ENCODE assay signal across 28 cellular contexts in genomic region chr2:226337941-226338605, GRCh38.
DNase-seq lines count a peak whose midpoint lies in the region; FAIRE-seq and TF ChIP-seq lines count a peak whose summit lies in the region.
"Had no signal": no experiment of that assay in that cellular context is flagged by ENCODE, and none has a peak within 500 bp of the region (broad histone marks: within the 10 kb centered on the region; RNA-seq: fewer than 3 reads in every experiment).

No MANE protein-coding gene starts in this region.

- peak overlapping the region; percentile 85 for H3K27ac Mint-ChIP-seq in astrocyte (ENCODE audit: unreplicated experiment)
- H3K27ac Mint-ChIP-seq: activated naive CD4-positive, alpha-beta T cell treated with anti-CD3 and anti-CD28 coated beads, Interleukin-2, amount 50 U/mL, for 72 hours; activated T-helper 17 cell treated with anti-CD3 and anti-CD28 coated beads, Interleukin-2, amount 50 U/mL, for 72 hours; CD14-positive monocyte; naive thymus-derived CD4-positive, alpha-beta T cell; stimulated activated naive B cell treated with anti-CD40 and anti-IgM and Interleukin-4, amounts not matched to agents 10 μg/mL and 1 μg/mL and 100 μg/mL, for 72 hours; T-cell had no signal

- H3K9ac ChIP-seq in astrocyte (ENCODE audit: low read length) (no peak overlapping the region), smooth muscle cell (ENCODE audit: low read depth) (no peak overlapping the region)
- H3K9ac ChIP-seq: GM23248 had no signal

- H2AFZ ChIP-seq in astrocyte (ENCODE audit: low read depth, low read length) (no peak overlapping the region), smooth muscle cell (ENCODE audit: low read depth) (peak overlapping the region; percentile 13)
- H2AFZ ChIP-seq: GM23248 had no signal

- H3K27ac ChIP-seq in astrocyte (ENCODE audit: low read depth, low read length) (no peak overlapping the region), left ventricle myocardium inferior (replicated peaks) (peak overlapping the region; percentile 41), smooth muscle cell (ENCODE audit: low read depth) (peak overlapping the region; percentile 60)
- H3K27ac ChIP-seq: GM23248, Peyer's patch, SJCRH30, spleen, thoracic aorta had no signal

- no peaks in the 10 kb centered on the region for H4K20me1 ChIP-seq in astrocyte (ENCODE audit: insufficient read depth, low read length)
- no peaks in the 10 kb centered on the region for H4K20me1 ChIP-seq in smooth muscle cell (ENCODE audit: low read depth)

- no peaks in the 10 kb centered on the region for H3K27me3 ChIP-seq in astrocyte (ENCODE audit: insufficient read depth, low read length)
- H3K27me3 ChIP-seq in left ventricle myocardium inferior (ENCODE audit: low read depth), result no peaks in the 10 kb centered on the region
- no peaks in the 10 kb centered on the region for H3K27me3 ChIP-seq in smooth muscle cell (ENCODE audit: low read depth)
- H3K27me3 ChIP-seq: Peyer's patch, SJCRH30 had no signal

- H3K9me3 Mint-ChIP-seq in astrocyte (ENCODE audit: unreplicated experiment), result no peaks in the 10 kb centered on the region
- H3K9me3 Mint-ChIP-seq: activated naive CD4-positive, alpha-beta T cell treated with anti-CD3 and anti-CD28 coated beads, Interleukin-2, amount 50 U/mL, for 72 hours; activated T-helper 17 cell treated with anti-CD3 and anti-CD28 coated beads, Interleukin-2, amount 50 U/mL, for 72 hours; naive thymus-derived CD4-positive, alpha-beta T cell; stimulated activated naive B cell treated with anti-CD40 and anti-IgM and Interleukin-4, amounts not matched to agents 10 μg/mL and 1 μg/mL and 100 μg/mL, for 72 hours; T-cell had no signal

- no peaks in the 10 kb centered on the region for H3F3A ChIP-seq in smooth muscle cell (ENCODE audit: low read depth)

- H3K4me1 ChIP-seq in astrocyte (ENCODE audit: insufficient read depth, low read length) (peaks cover 2% of the 10 kb centered on the region), left ventricle myocardium inferior (no peaks in the 10 kb centered on the region), smooth muscle cell (ENCODE audit: low read depth) (no peaks in the 10 kb centered on the region)
- H3K4me1 ChIP-seq: Peyer's patch, spleen had no signal

- no peak overlapping the region for H3K4me3 Mint-ChIP-seq in astrocyte (ENCODE audit: unreplicated experiment)
- H3K4me3 Mint-ChIP-seq: activated T-helper 17 cell treated with anti-CD3 and anti-CD28 coated beads, Interleukin-2, amount 50 U/mL, for 72 hours; naive thymus-derived CD4-positive, alpha-beta T cell; stimulated activated naive B cell treated with anti-CD40 and anti-IgM and Interleukin-4, amounts not matched to agents 10 μg/mL and 1 μg/mL and 100 μg/mL, for 72 hours; T-cell had no signal

- DNase-seq in GM04504 (ENCODE audit: low read depth), result peak; percentile 26
- DNase-seq in astrocyte (ENCODE audit: low read depth), result peak; percentile 26
- DNase-seq in left ventricle myocardium inferior, result no peak
- no peak for DNase-seq in smooth muscle cell (lab: John Stamatoyannopoulos, UW; ENCODE audit: unreplicated experiment)
- no peak for DNase-seq in stimulated activated CD4-positive, alpha-beta T cell treated with anti-CD3 and anti-CD28 coated beads, Interleukin-2, amount 100 ng/mL, for 24 hours
- DNase-seq in activated CD4-positive, alpha-beta T cell treated with anti-CD3 and anti-CD28 coated beads for 48 hours, result no peak
- DNase-seq in SW 1271 (lab: John Stamatoyannopoulos, UW), result no peak
- DNase-seq: activated CD4-positive, alpha-beta T cell treated with anti-CD3 and anti-CD28 coated beads, Interleukin-2, amount 50 U/mL, for 48 hours; activated CD4-positive, CD25-positive, alpha-beta regulatory T cell; activated CD8-positive, alpha-beta memory T cell treated with anti-CD3 and anti-CD28 coated beads, Interleukin-2, amount 50 U/mL, for 48 hours; KBM-7; MM.1S; naive thymus-derived CD4-positive, alpha-beta T cell; NCI-H1436 treated with DMSO at 0.1 percent for 48 hours; NCI-H524; Peyer's patch; SJCRH30; spleen; stimulated activated CD4-positive, alpha-beta T cell treated with anti-CD3 and anti-CD28 coated beads, Interleukin-4, amount 100 ng/mL, for 1 hour; stimulated activated naive B cell treated with anti-CD40 and anti-IgM and Interleukin-4, amounts not matched to agents 10 μg/mL and 1 μg/mL and 100 μg/mL, for 72 hours; T-cell had no signal

- no peaks in the 10 kb centered on the region for H3K27me3 Mint-ChIP-seq in astrocyte (ENCODE audit: low read depth, unreplicated experiment)
- H3K27me3 Mint-ChIP-seq: activated T-helper 17 cell treated with anti-CD3 and anti-CD28 coated beads, Interleukin-2, amount 50 U/mL, for 72 hours; stimulated activated naive B cell treated with anti-CD40 and anti-IgM and Interleukin-4, amounts not matched to agents 10 μg/mL and 1 μg/mL and 100 μg/mL, for 72 hours; T-cell had no signal

- no peaks in the 10 kb centered on the region for H3K36me3 Mint-ChIP-seq in astrocyte (ENCODE audit: low read depth, unreplicated experiment)
- H3K36me3 Mint-ChIP-seq: activated naive CD4-positive, alpha-beta T cell treated with anti-CD3 and anti-CD28 coated beads, Interleukin-2, amount 50 U/mL, for 72 hours; CD14-positive monocyte; naive thymus-derived CD4-positive, alpha-beta T cell; stimulated activated naive B cell treated with anti-CD40 and anti-IgM and Interleukin-4, amounts not matched to agents 10 μg/mL and 1 μg/mL and 100 μg/mL, for 72 hours; T-cell had no signal

- H3K36me3 ChIP-seq in astrocyte (ENCODE audit: insufficient read depth, low read length) (no peaks in the 10 kb centered on the region), left ventricle myocardium inferior (no peaks in the 10 kb centered on the region), smooth muscle cell (ENCODE audit: low read depth) (no peaks in the 10 kb centered on the region)
- H3K36me3 ChIP-seq: Peyer's patch, SJCRH30, spleen, thoracic aorta had no signal

- no peak overlapping the region for H3K4me2 ChIP-seq in astrocyte (ENCODE audit: low read length)
- peak overlapping the region; percentile 13 for H3K4me2 ChIP-seq in smooth muscle cell

- H3K9me3 ChIP-seq in astrocyte (ENCODE audit: insufficient read depth, low read depth, low read length) (no peaks in the 10 kb centered on the region), left ventricle myocardium inferior (replicated peaks) (no peaks in the 10 kb centered on the region), smooth muscle cell (replicated peaks; ENCODE audit: low read depth) (no peaks in the 10 kb centered on the region)
- H3K9me3 ChIP-seq: Peyer's patch, SJCRH30, thoracic aorta had no signal

- peak; percentile 29 for FAIRE-seq in astrocyte (lab: Jason Lieb, UNC)
- FAIRE-seq: frontal cortex, keratinocyte had no signal

- intact Hi-C loops in left ventricle myocardium inferior (cut with micrococcal nuclease), result no loop called here

- H3K4me1 Mint-ChIP-seq in astrocyte (ENCODE audit: low read depth, unreplicated experiment), result peaks cover 27% of the 10 kb centered on the region
- H3K4me1 Mint-ChIP-seq: activated T-helper 17 cell treated with anti-CD3 and anti-CD28 coated beads, Interleukin-2, amount 50 U/mL, for 72 hours; naive thymus-derived CD4-positive, alpha-beta T cell; stimulated activated naive B cell treated with anti-CD40 and anti-IgM and Interleukin-4, amounts not matched to agents 10 μg/mL and 1 μg/mL and 100 μg/mL, for 72 hours; T-cell had no signal

- no peak for TF ChIP-seq CTCF in astrocyte (IDR thresholded peaks at IDR 0.05; ENCODE audit: insufficient read depth, low read depth, low read length)
- TF ChIP-seq CTCF in left ventricle myocardium inferior (IDR thresholded peaks at IDR 0.05; ENCODE audit: borderline replicate concordance), result no peak
- TF ChIP-seq CTCF in smooth muscle cell (IDR thresholded peaks at IDR 0.05; ENCODE audit: borderline replicate concordance, insufficient read depth, poor library complexity, severe bottlenecking), result no peak

- H3K4me3 ChIP-seq in astrocyte (ENCODE audit: insufficient read depth, low read depth, low read length) (no peak overlapping the region), left ventricle myocardium inferior (no peak overlapping the region), smooth muscle cell (no peak overlapping the region)
- H3K4me3 ChIP-seq: GM23248, Peyer's patch, SJCRH30, spleen, thoracic aorta had no signal

- WGBS in smooth muscle cell (ENCODE audit: low lambda C conversion rate), result 15% methylated on average over 2 of the region's 2 CpGs

- H3K79me2 ChIP-seq in astrocyte (ENCODE audit: insufficient read depth, low read length) (no peaks in the 10 kb centered on the region), smooth muscle cell (ENCODE audit: low read depth) (no peaks in the 10 kb centered on the region)

Comparison
In these comparisons a context has a peak if more than half of its experiments do, and no peak if none do; other contexts are left out.
1. DNase-seq: peak in GM04504 (single experiment) and astrocyte (single experiment); none in left ventricle myocardium inferior (single experiment), smooth muscle cell (single experiment), stimulated activated CD4-positive, alpha-beta T cell treated with anti-CD3 and anti-CD28 coated beads, Interleukin-2, amount 100 ng/mL, for 24 hours (0 of 2), activated CD4-positive, alpha-beta T cell treated with anti-CD3 and anti-CD28 coated beads for 48 hours (single experiment) and SW 1271 (0 of 2).